ENCODE assay signal across 1 cellular context in genomic region chr10:70051878-70052277, GRCh38.
TF ChIP-seq lines count a peak whose summit lies in the region.

No MANE protein-coding gene starts in this region.

TF ChIP-seq in H1, 55 proteins besides CTCF, POLR2A, EP300 and RAD21 (continued from another document):
- TF ChIP-seq SIRT6 (IDR thresholded peaks at IDR 0.05; ENCODE audit: low read length) = no peak
